18 cellular contexts compared by ENCODE assay signal in genomic region chr12:105955976-105956375, GRCh38.
"Had no signal": no experiment of that assay in that cellular context is flagged by ENCODE, and none has a peak within 500 bp of the region (broad histone marks: within the 10 kb centered on the region; RNA-seq: fewer than 3 reads in every experiment).

No MANE protein-coding gene starts in this region.

- H3K4me1 ChIP-seq: gastrocnemius medialis, neural progenitor cell, parathyroid adenoma, spleen, transverse colon, uterus had no signal

- H3K4me3 ChIP-seq: gastrocnemius medialis, hepatocyte, lung, mucosa of descending colon, neural progenitor cell, spleen, transverse colon, upper lobe of right lung, uterus had no signal

- ATAC-seq: esophagus mucosa; gastrocnemius medialis; mucosa of descending colon; naive thymus-derived CD4-positive, alpha-beta T cell; sciatic nerve; stimulated activated naive B cell treated with anti-CD40 and anti-IgM and Interleukin-4, amounts not matched to agents 10 μg/mL and 1 μg/mL and 100 μg/mL, for 72 hours had no signal

- H3K4me2 ChIP-seq: hepatocyte, neural progenitor cell had no signal

- H3K36me3 ChIP-seq: gastrocnemius medialis, neural progenitor cell, spleen, transverse colon, upper lobe of right lung, uterus had no signal

- DNase-seq: effector CD8-positive, alpha-beta T cell; endodermal cell; gastrocnemius medialis; head of caudate nucleus; mucosa of descending colon; naive thymus-derived CD4-positive, alpha-beta T cell; spleen; stimulated activated naive B cell treated with anti-CD40 and anti-IgM and Interleukin-4, amounts not matched to agents 10 μg/mL and 1 μg/mL and 100 μg/mL, for 72 hours; transverse colon; upper lobe of right lung; uterus had no signal

- H3K9me3 ChIP-seq: gastrocnemius medialis, mucosa of descending colon, spleen, transverse colon, upper lobe of right lung, uterus had no signal

- H3K79me2 ChIP-seq: hepatocyte, parathyroid adenoma had no signal

- H3K27me3 ChIP-seq: gastrocnemius medialis, hepatocyte, neural progenitor cell, transverse colon, upper lobe of right lung, uterus had no signal

- H3K9ac ChIP-seq: neural progenitor cell, parathyroid adenoma had no signal

- H2AFZ ChIP-seq: hepatocyte, neural progenitor cell, parathyroid adenoma had no signal

- H3K27ac ChIP-seq: epithelial cell of prostate, gastrocnemius medialis, neural progenitor cell, parathyroid adenoma, spleen, transverse colon, upper lobe of right lung, uterus had no signal
